In genomic region chr4:41597494-41597893, GRCh38 we compare ENCODE assay signal across 1 cellular context.
TF ChIP-seq lines count a peak whose summit lies in the region.

No MANE protein-coding gene starts in this region.

TF ChIP-seq in HEK293, 187 proteins besides CTCF, POLR2A, EP300 and RAD21 (continued from another document):
- TF ChIP-seq TSHZ1 (tag by site-specific recombination; IDR thresholded peaks at IDR 0.05; ENCODE audit: borderline replicate concordance): no peak
- no peak for TF ChIP-seq SCRT2 (tag by site-specific recombination; IDR thresholded peaks at IDR 0.05)
- no peak for TF ChIP-seq BCL6B (tag by site-specific recombination; IDR thresholded peaks at IDR 0.05)
- no peak for TF ChIP-seq ZNF580 (tag by site-specific recombination; IDR thresholded peaks at IDR 0.05)
- no peak for TF ChIP-seq ZBTB21 (tag by site-specific recombination; IDR thresholded peaks at IDR 0.05)
- no peak for TF ChIP-seq ZNF48 (tag by site-specific recombination; IDR thresholded peaks at IDR 0.05)
- TF ChIP-seq ZNF670 (tag by site-specific recombination; IDR thresholded peaks at IDR 0.05; ENCODE audit: low read depth): no peak
- TF ChIP-seq ZNF146 (tag by site-specific recombination; IDR thresholded peaks at IDR 0.05): no peak
